14 cellular contexts compared by ENCODE assay signal in the genomic region with DNA sequence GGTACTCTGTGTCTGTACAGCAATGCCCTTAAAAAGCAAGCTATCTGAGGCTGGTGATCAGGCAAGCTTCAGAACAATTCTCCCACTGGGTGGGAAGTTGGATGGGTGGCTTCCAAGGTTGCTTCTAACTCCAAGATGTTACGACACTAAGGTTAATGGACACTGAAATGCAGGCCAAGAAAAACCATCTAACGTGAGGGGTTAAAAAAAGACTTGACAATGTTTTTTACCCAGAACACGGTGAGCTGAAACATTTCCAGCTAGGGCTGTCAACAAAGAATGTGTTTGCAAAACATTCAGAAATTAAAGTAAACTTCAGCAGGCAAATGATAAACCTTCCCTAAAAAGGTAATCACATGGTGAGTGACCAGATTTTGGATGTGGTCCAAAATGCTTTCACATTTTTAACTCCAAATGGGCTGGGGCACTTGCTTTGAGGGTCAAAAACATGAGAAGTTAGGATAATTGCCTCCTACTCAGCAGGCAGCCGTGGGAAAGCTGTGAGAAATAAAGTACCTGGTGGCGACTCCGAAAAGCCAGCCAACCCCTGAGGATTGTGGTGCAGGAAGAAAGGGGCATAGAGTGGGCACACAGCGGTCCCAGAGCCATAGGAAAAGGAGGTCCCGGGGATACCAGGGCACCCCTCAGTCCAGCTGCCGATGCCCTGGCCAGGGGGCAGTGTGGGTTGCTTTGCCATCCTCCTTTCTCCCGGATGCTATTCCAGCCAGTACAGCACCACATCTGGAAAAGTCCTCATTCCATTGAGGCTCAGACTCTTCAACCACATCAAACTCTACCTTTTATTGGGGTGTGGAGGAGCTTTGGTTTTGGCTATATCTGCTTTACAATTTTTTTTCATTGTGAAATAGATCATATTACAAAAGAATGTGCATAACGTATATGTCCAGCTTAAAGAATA.
DNase-seq lines count a peak whose midpoint lies in the region; ATAC-seq and FAIRE-seq lines count a peak whose summit lies in the region.
"Had no signal": no experiment of that assay in that cellular context is flagged by ENCODE, and none has a peak within 500 bp of the region (broad histone marks: within the 10 kb centered on the region; RNA-seq: fewer than 3 reads in every experiment).

No MANE protein-coding gene starts in this region.

- DNase-seq in adipocyte (ENCODE audit: low read depth) (peak; percentile 51), ureter (ENCODE audit: low spot score) (peak; percentile 65)
- no peak for DNase-seq in activated CD8-positive, alpha-beta memory T cell treated with anti-CD3 and anti-CD28 coated beads for 24 hours
- DNase-seq: activated CD4-positive, CD25-positive, alpha-beta regulatory T cell; central memory CD4-positive, alpha-beta T cell; GOT3; NCI-H524 had no signal

- ATAC-seq in HG03095 (IDR thresholded peaks at IDR 0.05; ENCODE audit: unreplicated experiment) (no peak), HG02623 (IDR thresholded peaks at IDR 0.05; ENCODE audit: unreplicated experiment) (no peak)
- ATAC-seq: Panc1 had no signal

- no peak overlapping the region for H3K4me3 ChIP-seq in adipocyte (ENCODE audit: low read length)
- H3K4me3 ChIP-seq in muscle layer of duodenum (ENCODE audit: low read depth in 1 of 2, low read length in 2 of 2): no peak overlapping the region
- H3K4me3 ChIP-seq: BLaER1, smooth muscle cell had no signal

- peaks cover 13% of the 10 kb centered on the region for H3K4me1 ChIP-seq in adipocyte (ENCODE audit: control insufficient read depth, insufficient read depth, low read length)
- peaks cover 0 to 12% of the 10 kb centered on the region in 2 donors for H3K4me1 ChIP-seq in muscle layer of duodenum (ENCODE audit: control insufficient read depth in 1 of 2, insufficient read depth in 2 of 2, low read length in 2 of 2)
- H3K4me1 ChIP-seq: BLaER1 had no signal

- no peaks in the 10 kb centered on the region for H3K36me3 ChIP-seq in adipocyte (ENCODE audit: control insufficient read depth, insufficient read depth, low read length, severe bottlenecking)
- no peaks in the 10 kb centered on the region for H3K36me3 ChIP-seq in muscle layer of duodenum (ENCODE audit: control insufficient read depth in 1 of 2, insufficient read depth in 2 of 2, low read length in 2 of 2)
- H3K36me3 ChIP-seq: BLaER1 had no signal

- H3K27me3 ChIP-seq in adipocyte (replicated peaks; ENCODE audit: control insufficient read depth, insufficient read depth, low read length) (peaks cover 3% of the 10 kb centered on the region), muscle layer of duodenum (ENCODE audit: low read depth, low read length) (no peaks in the 10 kb centered on the region)
- H3K27me3 ChIP-seq: BLaER1 had no signal

- peak; percentile 15 for FAIRE-seq in endometrium (lab: Jason Lieb, UNC)

- peak overlapping the region; percentile 52 for H3K27ac ChIP-seq in muscle layer of duodenum (ENCODE audit: low read length)
- H3K27ac ChIP-seq: BLaER1 had no signal

- no peak overlapping the region for H3K9ac ChIP-seq in adipocyte (ENCODE audit: low read length)
- H3K9ac ChIP-seq: BLaER1 had no signal

- H3K9me3 ChIP-seq in adipocyte (ENCODE audit: control insufficient read depth, low read length): no peaks in the 10 kb centered on the region
- H3K9me3 ChIP-seq in muscle layer of duodenum (ENCODE audit: control insufficient read depth in 1 of 2, low read length in 2 of 2): no peaks in the 10 kb centered on the region
- H3K9me3 ChIP-seq: BLaER1 had no signal
